ENCODE assay signal across 11 cellular contexts in the genomic region with DNA sequence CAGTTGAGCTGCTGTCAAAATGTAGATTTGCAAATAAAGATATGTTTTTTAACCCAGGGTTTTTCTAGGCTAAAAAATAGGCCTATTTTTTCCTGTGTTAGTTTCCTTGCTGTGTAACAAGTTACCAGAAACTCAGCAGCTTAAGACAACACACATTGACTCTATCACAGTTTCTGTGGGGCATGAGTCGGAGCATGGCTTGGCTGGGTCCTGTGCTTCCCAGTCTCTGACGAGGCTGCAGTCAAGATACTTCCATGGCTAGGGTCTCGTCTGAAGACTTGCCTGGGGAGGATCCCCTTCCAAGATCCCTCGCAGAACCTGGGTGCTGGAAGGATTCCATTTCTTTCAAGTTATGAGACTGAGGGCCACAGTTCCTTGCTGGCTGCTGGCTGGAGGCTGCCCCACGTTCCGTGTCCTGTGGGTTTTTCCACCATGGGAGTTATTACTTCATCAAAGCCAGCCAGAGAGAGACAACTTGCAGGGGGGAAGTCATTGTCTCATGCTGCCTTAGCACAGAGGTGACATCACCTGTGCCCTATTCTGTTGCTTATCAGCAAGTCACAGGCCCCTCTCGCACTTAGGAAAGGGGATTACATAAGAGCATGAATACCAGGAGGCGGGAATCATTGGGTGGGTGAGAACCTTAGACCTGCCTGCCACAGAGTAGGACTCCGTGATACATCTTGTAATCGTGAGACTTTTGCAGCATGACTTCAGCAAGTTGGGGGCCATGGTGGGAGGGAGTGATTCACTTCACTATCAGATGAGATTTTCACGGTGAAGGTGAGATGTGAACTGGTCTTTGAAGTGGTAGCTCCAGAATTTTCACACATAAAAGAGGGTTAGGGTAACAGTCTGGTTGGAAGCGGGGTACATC.
DNase-seq lines count a peak whose midpoint lies in the region; TF ChIP-seq lines count a peak whose summit lies in the region.
"Had no signal": no experiment of that assay in that cellular context is flagged by ENCODE, and none has a peak within 500 bp of the region (broad histone marks: within the 10 kb centered on the region; RNA-seq: fewer than 3 reads in every experiment).

No MANE protein-coding gene starts in this region.

- H3K36me3 Mint-ChIP-seq in activated naive CD4-positive, alpha-beta T cell treated with anti-CD3 and anti-CD28 coated beads, Interleukin-2, amount 10 ng/mL, durations not matched to agents 7 days and 5 days: no peaks in the 10 kb centered on the region

- no peak for TF ChIP-seq CTCF in hepatocyte (IDR thresholded peaks at IDR 0.05; ENCODE audit: poor library complexity)
- no peak for TF ChIP-seq CTCF in GM13976 (IDR thresholded peaks at IDR 0.05; ENCODE audit: borderline replicate concordance, control extremely low read depth, extremely low read depth, insufficient read depth, missing control alignments)
- no peak for TF ChIP-seq CTCF in GM13977 (IDR thresholded peaks at IDR 0.05; ENCODE audit: extremely low read depth, insufficient read depth, missing control alignments)

- no peak overlapping the region for H3K4me2 ChIP-seq in hepatocyte

- no peaks in the 10 kb centered on the region for H3K27me3 Mint-ChIP-seq in activated naive CD4-positive, alpha-beta T cell treated with anti-CD3 and anti-CD28 coated beads, Interleukin-2, amount 10 ng/mL, durations not matched to agents 7 days and 5 days
- H3K27me3 Mint-ChIP-seq: B cell had no signal

- peak overlapping the region; percentile 6 for H3K27ac Mint-ChIP-seq in activated naive CD4-positive, alpha-beta T cell treated with anti-CD3 and anti-CD28 coated beads, Interleukin-2, amount 10 ng/mL, durations not matched to agents 7 days and 5 days

- H3K4me3 ChIP-seq in hepatocyte: no peak overlapping the region

- H3K9me2 ChIP-seq in hepatocyte (replicated peaks; ENCODE audit: insufficient read depth): no peaks in the 10 kb centered on the region

- no peaks in the 10 kb centered on the region for H3K9me3 ChIP-seq in hepatocyte (ENCODE audit: low read depth)

- DNase-seq in activated CD8-positive, alpha-beta memory T cell treated with anti-CD3 and anti-CD28 coated beads, Interleukin-2, amount 50 U/mL, for 24 hours (ENCODE audit: extremely low read depth): peak; percentile 12
- DNase-seq in activated CD8-positive, alpha-beta memory T cell treated with anti-CD3 and anti-CD28 coated beads, Interleukin-2, amount 50 U/mL, for 48 hours: no peak
- DNase-seq in activated naive CD4-positive, alpha-beta T cell treated with anti-CD3 and anti-CD28 coated beads, Interleukin-2, amount 10 ng/mL, durations not matched to agents 7 days and 5 days: no peak
- DNase-seq in hepatocyte (ENCODE audit: low spot score) (peak; percentile 42), DMS53 (lab: John Stamatoyannopoulos, UW) (no peak), GM13976 (ENCODE audit: low spot score) (no peak), GM13977 (ENCODE audit: low spot score) (no peak)
- DNase-seq in stimulated activated CD8-positive, alpha-beta memory T cell treated with anti-CD3 and anti-CD28 coated beads, Interleukin-7, amount 100 ng/mL, for 24 hours (ENCODE audit: low read depth): peak; percentile 4
- DNase-seq: amniotic stem cell, NCI-H187 had no signal

- H3K27me3 ChIP-seq in hepatocyte: no peaks in the 10 kb centered on the region

- peaks cover 96% of the 10 kb centered on the region for H3K79me2 ChIP-seq in hepatocyte

- H3K4me1 Mint-ChIP-seq in activated naive CD4-positive, alpha-beta T cell treated with anti-CD3 and anti-CD28 coated beads, Interleukin-2, amount 10 ng/mL, durations not matched to agents 7 days and 5 days: peaks cover 12% of the 10 kb centered on the region

- H3K36me3 ChIP-seq in hepatocyte (replicated peaks; ENCODE audit: insufficient read depth, low read depth): no peaks in the 10 kb centered on the region

- CTCF ChIA-PET in activated naive CD4-positive, alpha-beta T cell treated with anti-CD3 and anti-CD28 coated beads, Interleukin-2, amount 10 ng/mL, durations not matched to agents 7 days and 5 days (lab: Charles Lee): no interaction called here

- 77% methylated on average over 12 of the region's 12 CpGs for WGBS in hepatocyte (ENCODE audit: low lambda C conversion rate, missing lambda C conversion rate)

- no peaks in the 10 kb centered on the region for H3K4me1 ChIP-seq in hepatocyte (ENCODE audit: insufficient read depth)

- peak overlapping the region; percentile 65 for H3K27ac ChIP-seq in hepatocyte

- H2AFZ ChIP-seq in hepatocyte: no peak overlapping the region

- no peaks in the 10 kb centered on the region for H3K9me3 Mint-ChIP-seq in activated naive CD4-positive, alpha-beta T cell treated with anti-CD3 and anti-CD28 coated beads, Interleukin-2, amount 10 ng/mL, durations not matched to agents 7 days and 5 days

- no peak overlapping the region for H3K4me3 Mint-ChIP-seq in activated naive CD4-positive, alpha-beta T cell treated with anti-CD3 and anti-CD28 coated beads, Interleukin-2, amount 10 ng/mL, durations not matched to agents 7 days and 5 days
- H3K4me3 Mint-ChIP-seq: B cell had no signal

- in situ Hi-C loops in GM13976 (cut with MboI; ENCODE audit: low sequenced_read_pairs, unreplicated experiment) (no loop called here), GM13977 (cut with MboI; ENCODE audit: low pct_unique_long_range_greater_than_20kb, low sequenced_read_pairs, unreplicated experiment) (no loop called here)

- H4K20me1 ChIP-seq in hepatocyte (ENCODE audit: insufficient read depth, poor library complexity, severe bottlenecking): peaks cover 18% of the 10 kb centered on the region

Comparison
In these comparisons a context has a peak if more than half of its experiments do, and no peak if none do; other contexts are left out.
1. DNase-seq: peak in activated CD8-positive, alpha-beta memory T cell treated with anti-CD3 and anti-CD28 coated beads, Interleukin-2, amount 50 U/mL, for 24 hours (single experiment), hepatocyte (single experiment) and stimulated activated CD8-positive, alpha-beta memory T cell treated with anti-CD3 and anti-CD28 coated beads, Interleukin-7, amount 100 ng/mL, for 24 hours (single experiment); none in activated CD8-positive, alpha-beta memory T cell treated with anti-CD3 and anti-CD28 coated beads, Interleukin-2, amount 50 U/mL, for 48 hours (single experiment), activated naive CD4-positive, alpha-beta T cell treated with anti-CD3 and anti-CD28 coated beads, Interleukin-2, amount 10 ng/mL, durations not matched to agents 7 days and 5 days (single experiment), DMS53 (single experiment), GM13976 (single experiment) and GM13977 (single experiment).